Comparison of ENCODE assay signal across 27 cellular contexts in genomic region chr5:112245616-112246015, GRCh38.
A peak's percentile ranks its signal among the peaks of the same experiment; 100 is the strongest.
DNase-seq lines count a peak whose midpoint lies in the region; ATAC-seq and TF ChIP-seq lines count a peak whose summit lies in the region.
"Had no signal": no experiment of that assay in that cellular context is flagged by ENCODE, and none has a peak within 500 bp of the region (broad histone marks: within the 10 kb centered on the region; RNA-seq: fewer than 3 reads in every experiment).

No MANE protein-coding gene starts in this region.

- no TSS peak for BruUV-seq in Calu3 (replicated peaks; lab: Mats Ljungman, UMichigan)

- TF ChIP-seq CTCF in Calu3 (IDR thresholded peaks at IDR 0.05; ENCODE audit: unreplicated experiment), result no peak
- peak; percentile 27; the same call in 1 of the 2 replicates for TF ChIP-seq CTCF in VCaP (conservative IDR thresholded peaks at IDR 0.05)
- TF ChIP-seq CTCF in foreskin keratinocyte (conservative IDR thresholded peaks at IDR 0.05), result no peak
- no peak for TF ChIP-seq CTCF in neural crest cell (conservative IDR thresholded peaks at IDR 0.05)
- no peak for TF ChIP-seq CTCF in testis (IDR thresholded peaks at IDR 0.05)

- no peak overlapping the region for H3K4me3 ChIP-seq in testis
- H3K4me3 ChIP-seq: cardiac muscle cell, PC-9 had no signal

- intact Hi-C loops in Calu3 (cut with micrococcal nuclease; ENCODE audit: unreplicated experiment), result no loop called here
- intact Hi-C loops in activated CD4-positive, alpha-beta memory T cell treated with anti-CD3 and anti-CD28 coated beads for 36 hours (cut with micrococcal nuclease), result no loop called here
- intact Hi-C loops in testis (cut with DNase I; ENCODE audit: low total_unique reads), result no loop called here

- 68 to 74% methylated on average over 5 of the region's 5 CpGs for WGBS in testis, 2 donors

- H3K4me1 Mint-ChIP-seq in Calu3 (ENCODE audit: low read depth, unreplicated experiment) (peaks cover under 1% of the 10 kb centered on the region), neural crest cell (peaks cover 16% of the 10 kb centered on the region)
- no peaks in the 10 kb centered on the region for H3K4me1 Mint-ChIP-seq in activated CD4-positive, alpha-beta memory T cell treated with anti-CD3 and anti-CD28 coated beads for 36 hours (ENCODE audit: low read depth)
- H3K4me1 Mint-ChIP-seq: activated CD4-positive, alpha-beta T cell treated with anti-CD3 and anti-CD28 coated beads for 36 hours; activated naive CD8-positive, alpha-beta T cell treated with anti-CD3 and anti-CD28 coated beads, Interleukin-2, amount 10 ng/mL, durations not matched to agents 7 days and 5 days; naive thymus-derived CD4-positive, alpha-beta T cell had no signal

- no peak for DNase-seq in Calu3
- DNase-seq in foreskin keratinocyte, result peak in 1 of 2 donors; percentile 35
- no peak for DNase-seq in neural crest cell (ENCODE audit: low read depth, low spot score)
- no peak for DNase-seq in activated CD4-positive, alpha-beta memory T cell treated with anti-CD3 and anti-CD28 coated beads for 36 hours
- DNase-seq in EL, result no peak
- DNase-seq in testis, result no peak
- DNase-seq: activated CD4-positive, alpha-beta T cell treated with anti-CD3 and anti-CD28 coated beads for 36 hours; activated gamma-delta T cell treated with Interleukin-2 at 50 U/mL for 16 hours; activated naive CD8-positive, alpha-beta T cell treated with anti-CD3 and anti-CD28 coated beads, Interleukin-2, amount 10 ng/mL, durations not matched to agents 7 days and 5 days; activated T-cell treated with anti-CD3 and anti-CD28 coated beads for 4 hours; aorta; CD4-positive, alpha-beta T cell; effector CD8-positive, alpha-beta T cell; naive thymus-derived CD4-positive, alpha-beta T cell; NCI-H1436; NCI-H2081; NCI-H2227 treated with DMSO at 0.1 percent for 48 hours; NCI-H526; NK-92 treated with Interleukin-12 subunit alpha and Interleukin-12 subunit beta, amount 100 ng/mL, for 24 hours; PC-9; stimulated activated naive CD4-positive, alpha-beta T cell; T-helper 2 cell had no signal

- no peaks in the 10 kb centered on the region for H3K36me3 Mint-ChIP-seq in Calu3 (ENCODE audit: insufficient read depth, unreplicated experiment)
- no peaks in the 10 kb centered on the region for H3K36me3 Mint-ChIP-seq in neural crest cell (ENCODE audit: low read depth)
- no peaks in the 10 kb centered on the region for H3K36me3 Mint-ChIP-seq in activated CD4-positive, alpha-beta memory T cell treated with anti-CD3 and anti-CD28 coated beads for 36 hours
- H3K36me3 Mint-ChIP-seq: activated naive CD8-positive, alpha-beta T cell treated with anti-CD3 and anti-CD28 coated beads, Interleukin-2, amount 10 ng/mL, durations not matched to agents 7 days and 5 days; naive thymus-derived CD4-positive, alpha-beta T cell had no signal

- no peaks in the 10 kb centered on the region for H3K36me3 ChIP-seq in testis (ENCODE audit: low read depth, missing control alignments)
- H3K36me3 ChIP-seq: cardiac muscle cell had no signal

- CTCF ChIA-PET in Calu3 (lab: Charles Lee), result interaction anchor here (0.7 kb wide), 1 partner anchor 12 kb away, joined by 5 read pairs; no protein-coding TSS in a partner anchor
- CTCF ChIA-PET in activated CD4-positive, alpha-beta memory T cell treated with anti-CD3 and anti-CD28 coated beads for 36 hours (lab: Charles Lee), result no interaction called here

- H3K27ac ChIP-seq in VCaP (no peak overlapping the region), foreskin keratinocyte (no peak overlapping the region), testis (no peak overlapping the region)
- H3K27ac ChIP-seq: cardiac muscle cell, epithelial cell of prostate, HL-60, PC-9 had no signal

- no peaks in the 10 kb centered on the region for H3K9me3 Mint-ChIP-seq in Calu3 (ENCODE audit: low read depth, unreplicated experiment)
- H3K9me3 Mint-ChIP-seq in neural crest cell, result no peaks in the 10 kb centered on the region
- H3K9me3 Mint-ChIP-seq in activated CD4-positive, alpha-beta memory T cell treated with anti-CD3 and anti-CD28 coated beads for 36 hours, result no peaks in the 10 kb centered on the region
- H3K9me3 Mint-ChIP-seq: activated naive CD8-positive, alpha-beta T cell treated with anti-CD3 and anti-CD28 coated beads, Interleukin-2, amount 10 ng/mL, durations not matched to agents 7 days and 5 days; CD4-positive, alpha-beta T cell; naive thymus-derived CD4-positive, alpha-beta T cell had no signal

- no peak for TF ChIP-seq POLR2A in testis (IDR thresholded peaks at IDR 0.05)

- H3K27me3 Mint-ChIP-seq in Calu3 (ENCODE audit: unreplicated experiment) (no peaks in the 10 kb centered on the region), neural crest cell (ENCODE audit: low read depth) (no peaks in the 10 kb centered on the region)
- peaks cover 11% of the 10 kb centered on the region for H3K27me3 Mint-ChIP-seq in activated CD4-positive, alpha-beta memory T cell treated with anti-CD3 and anti-CD28 coated beads for 36 hours

- POLR2A ChIA-PET in activated CD4-positive, alpha-beta memory T cell treated with anti-CD3 and anti-CD28 coated beads for 36 hours (lab: Charles Lee), result no interaction called here

- H3K27ac Mint-ChIP-seq in Calu3 (ENCODE audit: unreplicated experiment) (peak overlapping the region; percentile 7), neural crest cell (ENCODE audit: unreplicated experiment) (no peak overlapping the region)
- H3K27ac Mint-ChIP-seq in activated CD4-positive, alpha-beta memory T cell treated with anti-CD3 and anti-CD28 coated beads for 36 hours, result no peak overlapping the region
- H3K27ac Mint-ChIP-seq: activated CD4-positive, alpha-beta T cell treated with anti-CD3 and anti-CD28 coated beads for 36 hours; activated naive CD8-positive, alpha-beta T cell treated with anti-CD3 and anti-CD28 coated beads, Interleukin-2, amount 10 ng/mL, durations not matched to agents 7 days and 5 days; CD4-positive, alpha-beta T cell; naive thymus-derived CD4-positive, alpha-beta T cell had no signal

- H3K9me3 ChIP-seq in testis, result no peaks in the 10 kb centered on the region

- peak; percentile 33 for ATAC-seq in foreskin keratinocyte
- ATAC-seq in HG02973 (IDR thresholded peaks at IDR 0.05; ENCODE audit: unreplicated experiment), result no peak
- ATAC-seq: activated CD4-positive, alpha-beta T cell treated with anti-CD3 and anti-CD28 coated beads for 36 hours; naive thymus-derived CD4-positive, alpha-beta T cell had no signal

- no peaks in the 10 kb centered on the region for H3K4me1 ChIP-seq in foreskin keratinocyte
- H3K4me1 ChIP-seq in testis, result no peaks in the 10 kb centered on the region

- H3K4me3 Mint-ChIP-seq in Calu3 (ENCODE audit: low read depth, unreplicated experiment) (no peak overlapping the region), neural crest cell (peak overlapping the region; percentile 35)
- no peak overlapping the region for H3K4me3 Mint-ChIP-seq in activated CD4-positive, alpha-beta memory T cell treated with anti-CD3 and anti-CD28 coated beads for 36 hours
- H3K4me3 Mint-ChIP-seq: activated CD4-positive, alpha-beta T cell treated with anti-CD3 and anti-CD28 coated beads for 36 hours; activated naive CD8-positive, alpha-beta T cell treated with anti-CD3 and anti-CD28 coated beads, Interleukin-2, amount 10 ng/mL, durations not matched to agents 7 days and 5 days; CD4-positive, alpha-beta T cell; naive thymus-derived CD4-positive, alpha-beta T cell had no signal

- H3K27me3 ChIP-seq in foreskin keratinocyte, result no peaks in the 10 kb centered on the region
- H3K27me3 ChIP-seq in testis, result no peaks in the 10 kb centered on the region
- H3K27me3 ChIP-seq: cardiac muscle cell had no signal
